ENCODE assay signal across 14 cellular contexts in the genomic region with DNA sequence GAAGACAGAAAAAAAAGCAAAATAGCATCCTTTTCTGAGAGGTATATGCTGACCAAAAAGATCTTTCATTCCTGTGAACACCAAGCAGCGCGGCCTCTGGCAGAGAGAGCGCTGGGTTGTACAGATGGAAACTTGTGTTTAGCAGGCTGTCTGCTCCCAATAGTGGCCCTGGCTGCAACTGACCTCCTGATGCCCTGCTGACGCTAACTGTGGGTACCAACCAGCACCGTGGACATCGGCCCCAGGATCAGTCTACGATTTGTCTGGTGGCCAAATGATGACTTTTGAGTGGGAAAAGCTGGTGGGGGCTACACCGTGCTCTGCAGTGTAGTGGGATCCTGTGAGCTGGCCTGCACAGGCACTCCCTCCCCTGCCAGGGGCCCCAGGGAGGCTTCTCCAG. TPM values are rescaled to one million over a fixed set of nuclear protein-coding genes. Genes with fewer than 3 reads are reported as not detected.
DNase-seq lines count a peak whose midpoint lies in the region; ATAC-seq and TF ChIP-seq lines count a peak whose summit lies in the region.
"Had no signal": no experiment of that assay in that cellular context is flagged by ENCODE, and none has a peak within 500 bp of the region (broad histone marks: within the 10 kb centered on the region; RNA-seq: fewer than 3 reads in every experiment).

No MANE protein-coding gene starts in this region.

- H3K4me1 Mint-ChIP-seq in activated T-cell treated with anti-CD3 and anti-CD28 coated beads, Interleukin-2, amount 50 U/mL, for 24 hours (ENCODE audit: low read depth) = peaks cover 14% of the 10 kb centered on the region
- peaks cover 7% of the 10 kb centered on the region for H3K4me1 Mint-ChIP-seq in T-helper 17 cell
- H3K4me1 Mint-ChIP-seq in stimulated activated memory B cell treated with anti-CD40 and anti-IgM and Interleukin-4, amounts not matched to agents 10 μg/mL and 1 μg/mL and 100 μg/mL, for 72 hours = no peaks in the 10 kb centered on the region

- no peak overlapping the region for H3K4me2 ChIP-seq in PC-3 (ENCODE audit: low read length)
- H3K4me2 ChIP-seq: BLaER1 had no signal

- no peak overlapping the region for H3K9ac ChIP-seq in PC-3 (ENCODE audit: low read length)
- H3K9ac ChIP-seq: BLaER1 had no signal

- H3K36me3 Mint-ChIP-seq in activated T-cell treated with anti-CD3 and anti-CD28 coated beads, Interleukin-2, amount 50 U/mL, for 24 hours (ENCODE audit: low read depth) = peaks cover 89% of the 10 kb centered on the region
- peaks cover 6% of the 10 kb centered on the region for H3K36me3 Mint-ChIP-seq in T-helper 17 cell (ENCODE audit: low read depth)
- peaks cover 46% of the 10 kb centered on the region for H3K36me3 Mint-ChIP-seq in stimulated activated memory B cell treated with anti-CD40 and anti-IgM and Interleukin-4, amounts not matched to agents 10 μg/mL and 1 μg/mL and 100 μg/mL, for 72 hours

- POLR2A ChIA-PET in PC-3 (lab: Charles Lee; ENCODE audit: unreplicated experiment) = no interaction called here

- H3K4me3 Mint-ChIP-seq in activated T-cell treated with anti-CD3 and anti-CD28 coated beads, Interleukin-2, amount 50 U/mL, for 24 hours = no peak overlapping the region
- no peak overlapping the region for H3K4me3 Mint-ChIP-seq in T-helper 17 cell
- no peak overlapping the region for H3K4me3 Mint-ChIP-seq in stimulated activated memory B cell treated with anti-CD40 and anti-IgM and Interleukin-4, amounts not matched to agents 10 μg/mL and 1 μg/mL and 100 μg/mL, for 72 hours
- H3K4me3 Mint-ChIP-seq: HFFc6 had no signal

- H3K9me2 ChIP-seq in PC-3 (replicated peaks; ENCODE audit: low read length) = no peaks in the 10 kb centered on the region

- H3K9me3 ChIP-seq in T-helper 17 cell (ENCODE audit: control insufficient read depth, low read length, poor library complexity, severe bottlenecking) (no peaks in the 10 kb centered on the region), aorta (ENCODE audit: control insufficient read depth, low read length) (no peaks in the 10 kb centered on the region), PC-3 (ENCODE audit: low read length) (no peaks in the 10 kb centered on the region)

- no peak overlapping the region for H3K27ac ChIP-seq in aorta (ENCODE audit: low read depth in 1 of 2, low read length in 2 of 2)
- no peak overlapping the region for H3K27ac ChIP-seq in PC-3 (ENCODE audit: low read length)
- H3K27ac ChIP-seq: BLaER1 had no signal

- no peaks in the 10 kb centered on the region for H3K79me2 ChIP-seq in PC-3 (ENCODE audit: low read length)

- intact Hi-C loops in left colon (cut with DNase I, micrococcal nuclease) = no loop called here
- intact Hi-C loops in aorta (cut with DNase I) = no loop called here
- intact Hi-C loops in PC-3 (cut with micrococcal nuclease) = no loop called here

- H2AFZ ChIP-seq in PC-3 (ENCODE audit: low read length) = no peak overlapping the region

- no peaks in the 10 kb centered on the region for H3F3A ChIP-seq in PC-3 (ENCODE audit: low read length, unreplicated experiment)

- ATAC-seq in T-helper 17 cell = no peak
- peak; percentile 7 for ATAC-seq in left colon
- peak; percentile 26 for ATAC-seq in aorta (ENCODE audit: low FRiP score)
- no peak for ATAC-seq in PC-3
- no peak for ATAC-seq in stimulated activated memory B cell treated with anti-CD40 and anti-IgM and Interleukin-4, amounts not matched to agents 10 μg/mL and 1 μg/mL and 100 μg/mL, for 72 hours

- no peaks in the 10 kb centered on the region for H3K4me1 ChIP-seq in aorta (ENCODE audit: control insufficient read depth in 1 of 2, insufficient read depth in 2 of 2, low read length in 2 of 2)
- no peaks in the 10 kb centered on the region for H3K4me1 ChIP-seq in PC-3 (ENCODE audit: insufficient read depth, low read length)
- H3K4me1 ChIP-seq: BLaER1 had no signal

- CTCF ChIA-PET in PC-3 (lab: Charles Lee) = no interaction called here

- H3K27ac Mint-ChIP-seq in activated T-cell treated with anti-CD3 and anti-CD28 coated beads, Interleukin-2, amount 50 U/mL, for 24 hours = peak overlapping the region; percentile 73
- H3K27ac Mint-ChIP-seq in T-helper 17 cell = peak overlapping the region; percentile 39
- no peak overlapping the region for H3K27ac Mint-ChIP-seq in stimulated activated memory B cell treated with anti-CD40 and anti-IgM and Interleukin-4, amounts not matched to agents 10 μg/mL and 1 μg/mL and 100 μg/mL, for 72 hours
- H3K27ac Mint-ChIP-seq: HFFc6 had no signal

- no peak for TF ChIP-seq CTCF in PC-3 (conservative IDR thresholded peaks at IDR 0.05; ENCODE audit: low read depth, low read length)

- no peaks in the 10 kb centered on the region for H3K36me3 ChIP-seq in aorta (ENCODE audit: control insufficient read depth in 1 of 2, insufficient read depth in 2 of 2, low read length in 1 of 2)
- H3K36me3 ChIP-seq in PC-3 (ENCODE audit: low read depth, low read length) = 0 out of 2 replicates have a peak, but pooled peaks cover 1% of the 10 kb centered on the region

- H3K27me3 ChIP-seq in aorta (ENCODE audit: control insufficient read depth in 1 of 2, insufficient read depth in 2 of 2, low read length in 1 of 2) (no peaks in the 10 kb centered on the region), PC-3 (ENCODE audit: low read length) (no peaks in the 10 kb centered on the region)
- H3K27me3 ChIP-seq: BLaER1 had no signal

- DNase-seq in activated T-cell treated with anti-CD3 and anti-CD28 coated beads, Interleukin-2, amount 50 U/mL, for 24 hours = no peak
- DNase-seq in activated T-cell treated with anti-CD3 and anti-CD28 coated beads, Interleukin-2, amount 50 U/mL, for 1 hour = no peak
- DNase-seq in T-helper 17 cell (no peak), left colon (no peak), aorta (no peak), PC-3 (no peak)
- DNase-seq: 8988T, AML-193, DMS53, GF-D8, HCEC 1CT, HFFc6 had no signal

- peaks cover 6% of the 10 kb centered on the region for H3K9me3 Mint-ChIP-seq in activated T-cell treated with anti-CD3 and anti-CD28 coated beads, Interleukin-2, amount 50 U/mL, for 24 hours
- peaks cover 3% of the 10 kb centered on the region for H3K9me3 Mint-ChIP-seq in stimulated activated memory B cell treated with anti-CD40 and anti-IgM and Interleukin-4, amounts not matched to agents 10 μg/mL and 1 μg/mL and 100 μg/mL, for 72 hours

- H3K4me3 ChIP-seq in aorta (ENCODE audit: low read length in 2 of 2) (no peak overlapping the region), PC-3 (ENCODE audit: low read length) (no peak overlapping the region)
- H3K4me3 ChIP-seq: BLaER1 had no signal

- 92 to 96% methylated on average over 8 of the region's 8 CpGs for WGBS in aorta, 2 donors

- no peaks in the 10 kb centered on the region for H3K27me3 Mint-ChIP-seq in activated T-cell treated with anti-CD3 and anti-CD28 coated beads, Interleukin-2, amount 50 U/mL, for 24 hours
- no peaks in the 10 kb centered on the region for H3K27me3 Mint-ChIP-seq in T-helper 17 cell
- no peaks in the 10 kb centered on the region for H3K27me3 Mint-ChIP-seq in stimulated activated memory B cell treated with anti-CD40 and anti-IgM and Interleukin-4, amounts not matched to agents 10 μg/mL and 1 μg/mL and 100 μg/mL, for 72 hours

- no TSS peak for BruUV-seq in PC-3 (replicated peaks; lab: Mats Ljungman, UMichigan)

- no peaks in the 10 kb centered on the region for H4K20me1 ChIP-seq in PC-3 (ENCODE audit: low read length)
- H4K20me1 ChIP-seq: BLaER1 had no signal

RNA-seq across cellular contexts. Expression of a gene that starts 15.7 kb away (rescaled TPM):
- total RNA-seq in T-helper 17 cell = 10 to 100 TPM; 20.0 to 20.7 TPM
- 10 to 100 TPM; 20.3 to 23.6 TPM for total RNA-seq in left colon
- total RNA-seq in aorta = 10 to 100 TPM; 18.1 to 31.1 TPM
- polyA plus RNA-seq in aorta = 10 to 100 TPM; 43.5 to 60.3 TPM
- total RNA-seq in PC-3 (2014; rRNA removed) = 34.0 and 37.2 TPM in 2 replicates

RNA-seq across cellular contexts. Expression of a gene that starts 15.8 kb away (rescaled TPM):
- 10 to 100 TPM; 12.0 to 14.8 TPM for total RNA-seq in T-helper 17 cell
- total RNA-seq in left colon = 10 to 100 TPM; 33.0 to 36.5 TPM
- 10 to 100 TPM; 33.7 to 39.6 TPM for total RNA-seq in aorta
- polyA plus RNA-seq in aorta = 10 to 100 TPM; 39.7 to 62.5 TPM
- 18.4 and 26.0 TPM in 2 replicates for total RNA-seq in PC-3 (2014; rRNA removed)

Comparison
In these comparisons a context has a peak if more than half of its experiments do, and no peak if none do; other contexts are left out.
1. ATAC-seq: peak in left colon (single experiment) and aorta (single experiment); none in T-helper 17 cell (single experiment), PC-3 (single experiment) and stimulated activated memory B cell treated with anti-CD40 and anti-IgM and Interleukin-4, amounts not matched to agents 10 μg/mL and 1 μg/mL and 100 μg/mL, for 72 hours (single experiment).